Comparison of ENCODE assay signal across 27 cellular contexts in genomic region chr1:84615785-84616184, GRCh38.
"Had no signal": no experiment of that assay in that cellular context is flagged by ENCODE, and none has a peak within 500 bp of the region (broad histone marks: within the 10 kb centered on the region; RNA-seq: fewer than 3 reads in every experiment).

No MANE protein-coding gene starts in this region.

- DNase-seq: activated CD4-positive, alpha-beta memory T cell treated with anti-CD3 and anti-CD28 coated beads, Interleukin-2, amount 10 ng/mL, durations not matched to agents 7 days and 5 days; activated CD4-positive, alpha-beta T cell treated with anti-CD3 and anti-CD28 coated beads for 1 hour; activated CD4-positive, alpha-beta T cell treated with anti-CD3 and anti-CD28 coated beads for 36 hours; activated CD4-positive, alpha-beta T cell treated with anti-CD3 and anti-CD28 coated beads for 48 hours; activated CD4-positive, alpha-beta T cell treated with anti-CD3 and anti-CD28 coated beads, Interleukin-2, amount 10 ng/mL, durations not matched to agents 7 days and 5 days; activated CD4-positive, alpha-beta T cell treated with anti-CD3 and anti-CD28 coated beads, Interleukin-2, amount 50 U/mL, for 48 hours; activated CD4-positive, CD25-positive, alpha-beta regulatory T cell; activated CD8-positive, alpha-beta memory T cell treated with anti-CD3 and anti-CD28 coated beads for 24 hours; activated CD8-positive, alpha-beta memory T cell treated with anti-CD3 and anti-CD28 coated beads, Interleukin-2, amount 50 U/mL, for 4 hours; activated CD8-positive, alpha-beta T cell treated with anti-CD3 and anti-CD28 coated beads, Interleukin-2, amount 10 ng/mL, durations not matched to agents 7 days and 5 days; activated effector memory CD4-positive, alpha-beta T cell treated with anti-CD3 and anti-CD28 coated beads, Interleukin-2, amount 50 U/mL, for 16 hours; activated naive CD4-positive, alpha-beta T cell treated with anti-CD3 and anti-CD28 coated beads, Interleukin-2, amount 10 ng/mL, durations not matched to agents 7 days and 5 days; activated naive CD4-positive, alpha-beta T cell treated with Interleukin-2 at 50 U/mL for 16 hours; activated naive CD8-positive, alpha-beta T cell treated with anti-CD3 and anti-CD28 coated beads, Interleukin-2, amount 10 ng/mL, durations not matched to agents 7 days and 5 days; activated naive CD8-positive, alpha-beta T cell treated with anti-CD3 and anti-CD28 coated beads, Interleukin-2, amount 50 U/mL, for 24 hours; activated T-cell treated with anti-CD3 and anti-CD28 coated beads for 4 hours; activated T-cell treated with anti-CD3 and anti-CD28 coated beads, Interleukin-2, amount 50 U/mL, for 1 hour; activated T-cell treated with anti-CD3 and anti-CD28 coated beads, Interleukin-2, amount 50 U/mL, for 4 hours; activated T-cell treated with anti-CD3 and anti-CD28 coated beads, Interleukin-2, amount 50 U/mL, for 72 hours; amygdala; anterior cingulate cortex; caudate nucleus; cerebellar nuclear complex; colonic mucosa; T-helper 2 cell; T-helper 9 cell; WERI-Rb-1 had no signal
